18 cellular contexts compared by ENCODE assay signal in genomic region chr5:144125163-144125726, GRCh38. TPM values are rescaled to one million over a fixed set of nuclear protein-coding genes. Genes with fewer than 3 reads are reported as not detected.
DNase-seq lines count a peak whose midpoint lies in the region; ATAC-seq and TF ChIP-seq lines count a peak whose summit lies in the region.
"Had no signal": no experiment of that assay in that cellular context is flagged by ENCODE, and none has a peak within 500 bp of the region (broad histone marks: within the 10 kb centered on the region; RNA-seq: fewer than 3 reads in every experiment).

No MANE protein-coding gene starts in this region.

- TF ChIP-seq POLR2A in prostate gland (IDR thresholded peaks at IDR 0.05): no peak

- no peaks in the 10 kb centered on the region for H3K27me3 ChIP-seq in prostate gland (replicated peaks; ENCODE audit: insufficient read depth)
- H3K27me3 ChIP-seq: ascending aorta, vagina had no signal

- H3K4me3 Mint-ChIP-seq in mesothelial cell of epicardium: no peak overlapping the region
- no peak overlapping the region for H3K4me3 Mint-ChIP-seq in activated T-cell treated with anti-CD3 and anti-CD28 coated beads, Interleukin-2, amount 50 U/mL, for 24 hours
- H3K4me3 Mint-ChIP-seq: activated CD4-positive, alpha-beta T cell treated with anti-CD3 and anti-CD28 coated beads, Interleukin-2, amount 10 ng/mL, durations not matched to agents 7 days and 5 days; naive thymus-derived CD8-positive, alpha-beta T cell had no signal

- no peak for ATAC-seq in HG02571 (IDR thresholded peaks at IDR 0.05; ENCODE audit: unreplicated experiment)
- ATAC-seq: GM12878; naive thymus-derived CD8-positive, alpha-beta T cell had no signal

- DNase-seq in GM03348 (ENCODE audit: low spot score) (peak; percentile 40), SW480 (ENCODE audit: low spot score) (peak; percentile 9), fibroblast of pulmonary artery (ENCODE audit: low read depth) (peak; percentile 60), mesothelial cell of epicardium (ENCODE audit: low spot score in 2 of 2, unreplicated experiment in 2 of 2) (no peak), DMS79 (lab: John Stamatoyannopoulos, UW) (no peak), prostate gland (ENCODE audit: low spot score) (no peak)
- DNase-seq in activated T-cell treated with anti-CD3 and anti-CD28 coated beads, Interleukin-2, amount 50 U/mL, for 24 hours: no peak
- DNase-seq: activated CD4-positive, alpha-beta T cell treated with anti-CD3 and anti-CD28 coated beads, Interleukin-2, amount 10 ng/mL, durations not matched to agents 7 days and 5 days; activated gamma-delta T cell treated with Interleukin-2 at 50 U/mL for 16 hours; Caco-2; naive thymus-derived CD8-positive, alpha-beta T cell; NCI-H1436 treated with DMSO at 0.1 percent for 48 hours; stimulated activated CD4-positive, alpha-beta T cell treated with anti-CD3 and anti-CD28 coated beads, Interleukin-4, amount 100 ng/mL, for 4 hours had no signal

- H3K4me1 ChIP-seq in prostate gland (replicated peaks): no peaks in the 10 kb centered on the region
- H3K4me1 ChIP-seq: ascending aorta, Caco-2, vagina had no signal

- H3K27ac ChIP-seq in prostate gland: no peak overlapping the region
- H3K27ac ChIP-seq: ascending aorta, vagina had no signal

- no peaks in the 10 kb centered on the region for H3K27me3 Mint-ChIP-seq in mesothelial cell of epicardium (ENCODE audit: low read depth)
- no peaks in the 10 kb centered on the region for H3K27me3 Mint-ChIP-seq in activated T-cell treated with anti-CD3 and anti-CD28 coated beads, Interleukin-2, amount 50 U/mL, for 24 hours
- H3K27me3 Mint-ChIP-seq: activated CD4-positive, alpha-beta T cell treated with anti-CD3 and anti-CD28 coated beads, Interleukin-2, amount 10 ng/mL, durations not matched to agents 7 days and 5 days had no signal

- peaks cover 26% of the 10 kb centered on the region for H3K4me1 Mint-ChIP-seq in mesothelial cell of epicardium
- no peaks in the 10 kb centered on the region for H3K4me1 Mint-ChIP-seq in activated T-cell treated with anti-CD3 and anti-CD28 coated beads, Interleukin-2, amount 50 U/mL, for 24 hours (ENCODE audit: low read depth)
- H3K4me1 Mint-ChIP-seq: activated CD4-positive, alpha-beta T cell treated with anti-CD3 and anti-CD28 coated beads, Interleukin-2, amount 10 ng/mL, durations not matched to agents 7 days and 5 days; naive thymus-derived CD8-positive, alpha-beta T cell had no signal

- no peaks in the 10 kb centered on the region for H3K9me3 ChIP-seq in prostate gland
- H3K9me3 ChIP-seq: ascending aorta, Caco-2, vagina had no signal

- TF ChIP-seq CTCF in fibroblast of pulmonary artery (IDR thresholded peaks at IDR 0.05; ENCODE audit: low read length, missing control alignments) (no peak), mesothelial cell of epicardium (IDR thresholded peaks at IDR 0.05; ENCODE audit: unreplicated experiment) (no peak), prostate gland (IDR thresholded peaks at IDR 0.05) (no peak)

- peak overlapping the region; percentile 31 for H3K27ac Mint-ChIP-seq in mesothelial cell of epicardium
- H3K27ac Mint-ChIP-seq in activated T-cell treated with anti-CD3 and anti-CD28 coated beads, Interleukin-2, amount 50 U/mL, for 24 hours: no peak overlapping the region
- H3K27ac Mint-ChIP-seq: activated CD4-positive, alpha-beta T cell treated with anti-CD3 and anti-CD28 coated beads, Interleukin-2, amount 10 ng/mL, durations not matched to agents 7 days and 5 days; naive thymus-derived CD8-positive, alpha-beta T cell had no signal

- H3K36me3 ChIP-seq in prostate gland: no peaks in the 10 kb centered on the region
- H3K36me3 ChIP-seq: ascending aorta, vagina had no signal

- intact Hi-C loops in prostate gland (cut with DNase I): no loop called here

- WGBS in prostate gland: 59% methylated on average over 4 of the region's 4 CpGs

- no peaks in the 10 kb centered on the region for H3K36me3 Mint-ChIP-seq in mesothelial cell of epicardium
- H3K36me3 Mint-ChIP-seq in activated T-cell treated with anti-CD3 and anti-CD28 coated beads, Interleukin-2, amount 50 U/mL, for 24 hours (ENCODE audit: low read depth): no peaks in the 10 kb centered on the region
- H3K36me3 Mint-ChIP-seq: naive thymus-derived CD8-positive, alpha-beta T cell had no signal

- H3K9me3 Mint-ChIP-seq in mesothelial cell of epicardium: peaks cover 2% of the 10 kb centered on the region
- no peaks in the 10 kb centered on the region for H3K9me3 Mint-ChIP-seq in activated T-cell treated with anti-CD3 and anti-CD28 coated beads, Interleukin-2, amount 50 U/mL, for 24 hours
- H3K9me3 Mint-ChIP-seq: activated CD4-positive, alpha-beta T cell treated with anti-CD3 and anti-CD28 coated beads, Interleukin-2, amount 10 ng/mL, durations not matched to agents 7 days and 5 days had no signal

- H3K4me3 ChIP-seq in fibroblast of pulmonary artery (replicated peaks; ENCODE audit: low read depth, low read length) (no peak overlapping the region), prostate gland (no peak overlapping the region)
- H3K4me3 ChIP-seq: ascending aorta, GM12878, vagina had no signal

RNA-seq across cellular contexts. Expression of gene YIPF5, which starts 45.2 kb away (rescaled TPM):
- total RNA-seq in mesothelial cell of epicardium: 60.2 to 63.0 TPM (median 60.2 TPM) in 3 replicates
- total RNA-seq in prostate gland: 10 to 100 TPM; 34.4 to 45.3 TPM

RNA-seq across cellular contexts. Expression of gene KCTD16, which starts 45.4 kb away (rescaled TPM):
- total RNA-seq in mesothelial cell of epicardium: 3.9 to 4.8 TPM (median 4.5 TPM) in 3 replicates
- under 1 TPM; 0.14 to 0.62 TPM for total RNA-seq in prostate gland
- total RNA-seq: G401 had no signal

Comparison
In these comparisons a context has a peak if more than half of its experiments do, and no peak if none do; other contexts are left out.
1. DNase-seq: peak in GM03348 (single experiment), SW480 (single experiment) and fibroblast of pulmonary artery (single experiment); none in mesothelial cell of epicardium (0 of 2), DMS79 (single experiment), prostate gland (single experiment) and activated T-cell treated with anti-CD3 and anti-CD28 coated beads, Interleukin-2, amount 50 U/mL, for 24 hours (single experiment).